In genomic region chr1:107622975-107623374, GRCh38 we compare ENCODE assay signal across 14 cellular contexts.
A peak's percentile ranks its signal among the peaks of the same experiment; 100 is the strongest.
DNase-seq lines count a peak whose midpoint lies in the region; ATAC-seq and TF ChIP-seq lines count a peak whose summit lies in the region.
"Had no signal": no experiment of that assay in that cellular context is flagged by ENCODE, and none has a peak within 500 bp of the region (broad histone marks: within the 10 kb centered on the region; RNA-seq: fewer than 3 reads in every experiment).

No MANE protein-coding gene starts in this region.

- H3K27ac Mint-ChIP-seq in activated naive CD8-positive, alpha-beta T cell treated with anti-CD3 and anti-CD28 coated beads, Interleukin-2, amount 10 ng/mL, durations not matched to agents 7 days and 5 days: no peak overlapping the region
- H3K27ac Mint-ChIP-seq: HFFc6 had no signal

- TF ChIP-seq CTCF in GM20000 (IDR thresholded peaks at IDR 0.05; ENCODE audit: extremely low read depth, missing control alignments): no peak

- peaks cover 3% of the 10 kb centered on the region for H3K9me3 Mint-ChIP-seq in activated naive CD8-positive, alpha-beta T cell treated with anti-CD3 and anti-CD28 coated beads, Interleukin-2, amount 10 ng/mL, durations not matched to agents 7 days and 5 days

- H3K27me3 Mint-ChIP-seq in activated naive CD8-positive, alpha-beta T cell treated with anti-CD3 and anti-CD28 coated beads, Interleukin-2, amount 10 ng/mL, durations not matched to agents 7 days and 5 days: no peaks in the 10 kb centered on the region

- TF ChIP-seq POLR2A in erythroblast (IDR thresholded peaks at IDR 0.05; ENCODE audit: low read length): no peak

- no peak overlapping the region for H3K4me3 Mint-ChIP-seq in activated naive CD8-positive, alpha-beta T cell treated with anti-CD3 and anti-CD28 coated beads, Interleukin-2, amount 10 ng/mL, durations not matched to agents 7 days and 5 days
- H3K4me3 Mint-ChIP-seq: HFFc6 had no signal

- DNase-seq in AG08395 (ENCODE audit: low spot score) (peak; percentile 40), HS-5 (ENCODE audit: low read depth) (peak; percentile 14), inferior parietal cortex (ENCODE audit: extremely low spot score) (peak; percentile 39), erythroblast (lab: John Stamatoyannopoulos, UW) (no peak), GM20000 (ENCODE audit: low spot score) (no peak), nucleus accumbens (lab: John Stamatoyannopoulos, UW) (no peak)
- no peak for DNase-seq in activated naive CD8-positive, alpha-beta T cell treated with anti-CD3 and anti-CD28 coated beads, Interleukin-2, amount 10 ng/mL, durations not matched to agents 7 days and 5 days
- DNase-seq: AML-193; dermis blood vessel endothelial cell; DMS 273 treated with DMSO at 0.1 percent for 48 hours; HFFc6; midbrain; stimulated activated CD4-positive, alpha-beta T cell treated with anti-CD3 and anti-CD28 coated beads, Interleukin-12 subunit alpha, Interleukin-12 subunit beta, amount 100 ng/mL, for 4 hours had no signal

- H3K36me3 Mint-ChIP-seq in activated naive CD8-positive, alpha-beta T cell treated with anti-CD3 and anti-CD28 coated beads, Interleukin-2, amount 10 ng/mL, durations not matched to agents 7 days and 5 days: peaks cover 9% of the 10 kb centered on the region

- H3K4me1 Mint-ChIP-seq in activated naive CD8-positive, alpha-beta T cell treated with anti-CD3 and anti-CD28 coated beads, Interleukin-2, amount 10 ng/mL, durations not matched to agents 7 days and 5 days: peaks cover 13% of the 10 kb centered on the region

- POLR2A ChIA-PET in activated naive CD8-positive, alpha-beta T cell treated with anti-CD3 and anti-CD28 coated beads, Interleukin-2, amount 10 ng/mL, durations not matched to agents 7 days and 5 days (lab: Charles Lee): no interaction called here

- ATAC-seq in activated naive CD8-positive, alpha-beta T cell treated with anti-CD3 and anti-CD28 coated beads, Interleukin-2, amount 10 ng/mL, durations not matched to agents 7 days and 5 days (ENCODE audit: low read depth): peak; percentile 73
- ATAC-seq in HG03175 (IDR thresholded peaks at IDR 0.05; ENCODE audit: unreplicated experiment): no peak

Comparison
In these comparisons a context has a peak if more than half of its experiments do, and no peak if none do; other contexts are left out.
1. DNase-seq: peak in AG08395 (single experiment), HS-5 (single experiment) and inferior parietal cortex (single experiment); none in activated naive CD8-positive, alpha-beta T cell treated with anti-CD3 and anti-CD28 coated beads, Interleukin-2, amount 10 ng/mL, durations not matched to agents 7 days and 5 days (single experiment), erythroblast (0 of 2), GM20000 (single experiment) and nucleus accumbens (0 of 56).